In the genomic region with DNA sequence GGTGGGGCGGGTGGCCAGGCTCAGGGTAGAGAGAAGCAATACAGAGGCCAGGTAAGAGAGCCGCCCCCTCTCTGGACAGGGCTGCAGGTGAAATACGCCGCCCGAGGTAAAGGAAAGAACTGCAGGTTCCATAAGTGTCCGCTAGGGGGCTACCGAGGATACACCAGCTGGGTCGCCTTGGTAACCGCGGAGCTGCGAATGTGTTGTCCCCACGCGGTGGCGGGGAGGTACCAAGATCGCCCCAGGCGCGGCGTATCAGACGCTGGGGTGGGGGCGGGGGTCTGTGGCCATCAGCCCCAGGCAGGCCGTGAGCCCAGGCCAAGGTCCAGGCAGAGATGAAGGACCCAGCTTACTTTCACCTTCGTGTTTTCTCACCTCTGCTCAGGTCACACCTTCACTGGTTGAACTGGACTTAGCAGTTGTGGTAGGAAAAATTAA, we compare ENCODE assay signal across 8 cellular contexts. TPM values are rescaled to one million over a fixed set of nuclear protein-coding genes. Genes with fewer than 3 reads are reported as not detected.
DNase-seq lines count a peak whose midpoint lies in the region; ATAC-seq, FAIRE-seq and TF ChIP-seq lines count a peak whose summit lies in the region.

No MANE protein-coding gene starts in this region.

- WGBS in A549 (ENCODE audit: missing lambda C conversion rate), result 4% methylated on average over 10 of the region's 22 CpGs

- POLR2A ChIA-PET in A549 (lab: Yijun Ruan, JAX), result interaction anchor here (0.6 to 1.6 kb wide), 2 partner anchors 283 to 436 kb away, joined by 4 to 8 read pairs; partner anchors contain the start of gene NFATC3

- H3K4me2 ChIP-seq in A549, result peak overlapping the region; percentile 78

- no peak for TF ChIP-seq POLR2A in A549 (IDR thresholded peaks at IDR 0.05; ENCODE audit: low read length)

- H3K36me3 ChIP-seq in kidney epithelial cell (ENCODE audit: control insufficient read depth, insufficient read depth, low read length), result no peaks in the 10 kb centered on the region

- TF ChIP-seq EP300 in A549 (IDR thresholded peaks at IDR 0.05), result no peak

- H3K4me3 ChIP-seq in A549, result peak overlapping the region; percentile 14; the same call in 1 of the 3 replicates
- H3K4me3 ChIP-seq in kidney epithelial cell (ENCODE audit: low read depth, low read length), result no peak overlapping the region

- TF ChIP-seq CTCF in A549 (IDR thresholded peaks at IDR 0.05) (peak; percentile 87), kidney epithelial cell (IDR thresholded peaks at IDR 0.05; ENCODE audit: insufficient read depth, low read length, poor library complexity, severe bottlenecking) (peak; percentile 100)

- DNase-seq in A549 (ENCODE audit: low read depth in 1 of 2, low spot score in 1 of 2) (peak; percentile 83 to 95), NCI-H460 (ENCODE audit: extremely low read depth, low read depth) (peak; percentile 86), caudate nucleus (lab: John Stamatoyannopoulos, UW) (peak in 58 of 61 donors; percentile 12 to 87 (median 60)), kidney epithelial cell (ENCODE audit: low read depth) (peak; percentile 44)
- DNase-seq in stimulated activated CD4-positive, alpha-beta T cell treated with anti-CD3 and anti-CD28 coated beads, Interleukin-1b, Interleukin-23, amount 100 ng/mL, for 4 hours (ENCODE audit: low read depth in 2 of 2), result peak; percentile 69 to 80

- no peak for FAIRE-seq in A549 (lab: Jason Lieb, UNC)

- peaks cover 6% of the 10 kb centered on the region; the same call in 1 of the 3 replicates for H3K9me3 ChIP-seq in A549

- peak; percentile 91 to 96 for ATAC-seq in A549
- ATAC-seq in GM18520 (IDR thresholded peaks at IDR 0.05; ENCODE audit: unreplicated experiment), result peak; percentile 69
- ATAC-seq in HG03342 (IDR thresholded peaks at IDR 0.05; ENCODE audit: unreplicated experiment), result peak; percentile 92
- ATAC-seq in activated CD4-positive, CD25-positive, alpha-beta regulatory T cell treated with anti-CD3 and anti-CD28 coated beads, Interleukin-2, amount 50 U/mL, for 24 hours, result peak; percentile 93 to 94

- no peaks in the 10 kb centered on the region for H3K27me3 ChIP-seq in kidney epithelial cell (ENCODE audit: control insufficient read depth, insufficient read depth, low read length)

- H3K4me1 ChIP-seq in A549, result no peaks in the 10 kb centered on the region

- H3K27ac ChIP-seq in A549 (0 out of 6 replicates have a peak overlapping the region, but pooled peaks of 1 of the 2 experiments have one; percentile 13), caudate nucleus (ENCODE audit: low read depth, low read length) (no peak overlapping the region)

- peak; percentile 49 to 53 for TF ChIP-seq RAD21 in A549 (conservative IDR thresholded peaks at IDR 0.05 in 1 of 2, IDR thresholded peaks at IDR 0.05 in 1 of 2)

- CTCF ChIA-PET in A549 (lab: Yijun Ruan, JAX), result interaction anchor here (0.6 to 4.3 kb wide), 48 partner anchors 8 to 620 kb away, joined by 3 to 30 read pairs (median 4); partner anchors contain the start of gene SMPD3

TF ChIP-seq in A549, 52 proteins besides CTCF, POLR2A, EP300 and RAD21 (continues in another document):
- TF ChIP-seq HOXB5 (CRISPR knock-in tag; IDR thresholded peaks at IDR 0.05), result no peak
- no peak for TF ChIP-seq FOSL2 (IDR thresholded peaks at IDR 0.05)
- TF ChIP-seq FOSL2 (CRISPR knock-in tag; IDR thresholded peaks at IDR 0.05), result no peak
- TF ChIP-seq, protein P1, sequence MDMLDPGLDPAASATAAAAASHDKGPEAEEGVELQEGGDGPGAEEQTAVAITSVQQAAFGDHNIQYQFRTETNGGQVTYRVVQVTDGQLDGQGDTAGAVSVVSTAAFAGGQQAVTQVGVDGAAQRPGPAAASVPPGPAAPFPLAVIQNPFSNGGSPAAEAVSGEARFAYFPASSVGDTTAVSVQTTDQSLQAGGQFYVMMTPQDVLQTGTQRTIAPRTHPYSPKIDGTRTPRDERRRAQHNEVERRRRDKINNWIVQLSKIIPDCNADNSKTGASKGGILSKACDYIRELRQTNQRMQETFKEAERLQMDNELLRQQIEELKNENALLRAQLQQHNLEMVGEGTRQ (IDR thresholded peaks at IDR 0.05), result no peak
- TF ChIP-seq NPAS2 (CRISPR knock-in tag; IDR thresholded peaks at IDR 0.05; ENCODE audit: borderline replicate concordance), result no peak
- TF ChIP-seq EHMT2 (IDR thresholded peaks at IDR 0.05; ENCODE audit: low read depth), result no peak
- TF ChIP-seq, protein P2, sequence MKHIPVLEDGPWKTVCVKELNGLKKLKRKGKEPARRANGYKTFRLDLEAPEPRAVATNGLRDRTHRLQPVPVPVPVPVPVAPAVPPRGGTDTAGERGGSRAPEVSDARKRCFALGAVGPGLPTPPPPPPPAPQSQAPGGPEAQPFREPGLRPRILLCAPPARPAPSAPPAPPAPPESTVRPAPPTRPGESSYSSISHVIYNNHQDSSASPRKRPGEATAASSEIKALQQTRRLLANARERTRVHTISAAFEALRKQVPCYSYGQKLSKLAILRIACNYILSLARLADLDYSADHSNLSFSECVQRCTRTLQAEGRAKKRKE (CRISPR knock-in tag; IDR thresholded peaks at IDR 0.05; ENCODE audit: low read depth), result no peak
- no peak for TF ChIP-seq MAZ (IDR thresholded peaks at IDR 0.05; ENCODE audit: borderline replicate concordance, low read depth, low read length)
- TF ChIP-seq ZNF302 (CRISPR knock-in tag; IDR thresholded peaks at IDR 0.05), result no peak
- peak; percentile 73; the same call in 1 of the 2 replicates for TF ChIP-seq PBX3 (IDR thresholded peaks at IDR 0.05)
- TF ChIP-seq, protein P3, sequence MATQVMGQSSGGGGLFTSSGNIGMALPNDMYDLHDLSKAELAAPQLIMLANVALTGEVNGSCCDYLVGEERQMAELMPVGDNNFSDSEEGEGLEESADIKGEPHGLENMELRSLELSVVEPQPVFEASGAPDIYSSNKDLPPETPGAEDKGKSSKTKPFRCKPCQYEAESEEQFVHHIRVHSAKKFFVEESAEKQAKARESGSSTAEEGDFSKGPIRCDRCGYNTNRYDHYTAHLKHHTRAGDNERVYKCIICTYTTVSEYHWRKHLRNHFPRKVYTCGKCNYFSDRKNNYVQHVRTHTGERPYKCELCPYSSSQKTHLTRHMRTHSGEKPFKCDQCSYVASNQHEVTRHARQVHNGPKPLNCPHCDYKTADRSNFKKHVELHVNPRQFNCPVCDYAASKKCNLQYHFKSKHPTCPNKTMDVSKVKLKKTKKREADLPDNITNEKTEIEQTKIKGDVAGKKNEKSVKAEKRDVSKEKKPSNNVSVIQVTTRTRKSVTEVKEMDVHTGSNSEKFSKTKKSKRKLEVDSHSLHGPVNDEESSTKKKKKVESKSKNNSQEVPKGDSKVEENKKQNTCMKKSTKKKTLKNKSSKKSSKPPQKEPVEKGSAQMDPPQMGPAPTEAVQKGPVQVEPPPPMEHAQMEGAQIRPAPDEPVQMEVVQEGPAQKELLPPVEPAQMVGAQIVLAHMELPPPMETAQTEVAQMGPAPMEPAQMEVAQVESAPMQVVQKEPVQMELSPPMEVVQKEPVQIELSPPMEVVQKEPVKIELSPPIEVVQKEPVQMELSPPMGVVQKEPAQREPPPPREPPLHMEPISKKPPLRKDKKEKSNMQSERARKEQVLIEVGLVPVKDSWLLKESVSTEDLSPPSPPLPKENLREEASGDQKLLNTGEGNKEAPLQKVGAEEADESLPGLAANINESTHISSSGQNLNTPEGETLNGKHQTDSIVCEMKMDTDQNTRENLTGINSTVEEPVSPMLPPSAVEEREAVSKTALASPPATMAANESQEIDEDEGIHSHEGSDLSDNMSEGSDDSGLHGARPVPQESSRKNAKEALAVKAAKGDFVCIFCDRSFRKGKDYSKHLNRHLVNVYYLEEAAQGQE (IDR thresholded peaks at IDR 0.05), result no peak
- TF ChIP-seq, protein P4, sequence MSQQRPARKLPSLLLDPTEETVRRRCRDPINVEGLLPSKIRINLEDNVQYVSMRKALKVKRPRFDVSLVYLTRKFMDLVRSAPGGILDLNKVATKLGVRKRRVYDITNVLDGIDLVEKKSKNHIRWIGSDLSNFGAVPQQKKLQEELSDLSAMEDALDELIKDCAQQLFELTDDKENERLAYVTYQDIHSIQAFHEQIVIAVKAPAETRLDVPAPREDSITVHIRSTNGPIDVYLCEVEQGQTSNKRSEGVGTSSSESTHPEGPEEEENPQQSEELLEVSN (IDR thresholded peaks at IDR 0.05; ENCODE audit: borderline replicate concordance, low read depth), result peak; percentile 74; the same call in 1 of the 2 replicates
- TF ChIP-seq NFE2L2 (conservative IDR thresholded peaks at IDR 0.05; ENCODE audit: low read length), result no peak
- TF ChIP-seq EHF (CRISPR knock-in tag; IDR thresholded peaks at IDR 0.05), result no peak
- TF ChIP-seq, protein P5, sequence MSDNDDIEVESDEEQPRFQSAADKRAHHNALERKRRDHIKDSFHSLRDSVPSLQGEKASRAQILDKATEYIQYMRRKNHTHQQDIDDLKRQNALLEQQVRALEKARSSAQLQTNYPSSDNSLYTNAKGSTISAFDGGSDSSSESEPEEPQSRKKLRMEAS (IDR thresholded peaks at IDR 0.05), result peak; percentile 66; the same call in 1 of the 2 replicates
- TF ChIP-seq HOXB13 (CRISPR knock-in tag; IDR thresholded peaks at IDR 0.05; ENCODE audit: low read depth), result no peak
- no peak for TF ChIP-seq POLR2AphosphoS2 (conservative IDR thresholded peaks at IDR 0.05; ENCODE audit: low read length)
- no peak for TF ChIP-seq FOSB (CRISPR knock-in tag; IDR thresholded peaks at IDR 0.05)
- no peak for TF ChIP-seq PHF8 (IDR thresholded peaks at IDR 0.05; ENCODE audit: borderline replicate concordance, low read depth)

RNA-seq across cellular contexts. Expression of gene ZFP90, which starts 18.4 kb away (rescaled TPM):
- 21.6 and 31.9 TPM in 2 replicates for polyA plus RNA-seq in A549 (2011; rRNA removed)
- polyA plus RNA-seq in A549 (2012; cell fraction: cytosol; rRNA removed), result 6.0 and 7.6 TPM in 2 replicates
- polyA plus RNA-seq in A549 (2012; cell fraction: nucleus; rRNA removed), result 4.5 and 7.9 TPM in 2 replicates
- polyA plus RNA-seq in A549 (2017; fragmentation: RNase III; extraction: RNeasy Plus Mini Kit Qiagen cat#74134 plus additional on column Dnase treatment), result 11.6 to 15.1 TPM (median 13.8 TPM) in 3 replicates
- polyA minus RNA-seq in A549 (2011; rRNA and poly(A)+ RNA removed), result 13.3 and 14.3 TPM in 2 replicates
- total RNA-seq in NCI-H460 (2014; rRNA removed; shearing (Covaris generic)), result 27.6 and 28.6 TPM in 2 replicates
- 20.0 and 21.1 TPM in 2 replicates for polyA plus RNA-seq in NCI-H460 (2014; cell fraction: nucleus; rRNA removed)
- 49.2 and 57.7 TPM in 2 replicates for total RNA-seq in kidney epithelial cell
